ENCODE assay signal across 21 cellular contexts in the genomic region with DNA sequence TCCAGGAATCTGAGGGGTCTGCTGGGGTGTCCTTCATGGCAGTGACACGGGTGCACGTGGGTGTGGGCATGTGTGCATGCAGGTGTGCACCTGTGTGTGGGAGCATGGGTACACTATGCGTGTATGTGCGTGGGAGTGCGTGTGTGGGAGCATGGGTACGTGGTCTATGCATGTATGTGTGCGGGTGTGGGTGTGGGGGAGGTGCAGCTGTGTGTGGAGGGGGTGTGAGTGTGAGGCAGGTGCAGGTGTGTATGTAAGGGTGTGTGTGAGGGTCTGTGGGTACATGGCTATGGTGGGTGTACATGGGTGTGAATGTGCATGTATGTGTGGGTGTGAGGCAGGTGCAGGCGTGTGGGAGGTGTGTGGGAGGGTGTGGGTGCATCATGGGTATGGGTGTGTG. TPM values are rescaled to one million over a fixed set of nuclear protein-coding genes. Genes with fewer than 3 reads are reported as not detected.
DNase-seq lines count a peak whose midpoint lies in the region; ATAC-seq, FAIRE-seq and TF ChIP-seq lines count a peak whose summit lies in the region.
"Had no signal": no experiment of that assay in that cellular context is flagged by ENCODE, and none has a peak within 500 bp of the region (broad histone marks: within the 10 kb centered on the region; RNA-seq: fewer than 3 reads in every experiment).

No MANE protein-coding gene starts in this region.

- intact Hi-C loops in HepG2 (cut with micrococcal nuclease; ENCODE audit: unreplicated experiment) (no loop called here), cardiac septum (cut with DNase I) (no loop called here)

- no peak overlapping the region for H3K9ac ChIP-seq in H9 (ENCODE audit: extremely low read depth, insufficient read length, low read length)
- H3K9ac ChIP-seq in HepG2 (ENCODE audit: insufficient read depth, low read depth, low read length), result no peak overlapping the region

- H4K20me1 ChIP-seq in H9 (ENCODE audit: control insufficient read depth, insufficient read depth, insufficient read length), result no peaks in the 10 kb centered on the region
- H4K20me1 ChIP-seq in HepG2 (ENCODE audit: insufficient read depth, low read length), result no peaks in the 10 kb centered on the region

- H3T11ph ChIP-seq in H9 (ENCODE audit: low read length), result no peak overlapping the region

- H3K4me2 ChIP-seq in H9 (ENCODE audit: insufficient read depth, insufficient read length, low read length), result no peak overlapping the region
- no peak overlapping the region for H3K4me2 ChIP-seq in HepG2 (ENCODE audit: low read depth, low read length)
- H3K4me2 ChIP-seq: GM23338 had no signal

- in situ Hi-C loops in HepG2 (cut with HindIII; ENCODE audit: extremely low pct_ligation_motif_present, low pct_unique_long_range_greater_than_20kb), result no loop called here

- H3K79me2 ChIP-seq in H9 (ENCODE audit: insufficient read depth, low read length), result no peaks in the 10 kb centered on the region
- no peaks in the 10 kb centered on the region for H3K79me2 ChIP-seq in HepG2 (ENCODE audit: insufficient read depth, low read length)

- H3K9me3 ChIP-seq in H9 (ENCODE audit: control insufficient read depth, low read depth, low read length), result no peaks in the 10 kb centered on the region
- H3K9me3 ChIP-seq in RWPE2 (ENCODE audit: severe bottlenecking), result no peaks in the 10 kb centered on the region
- no peaks in the 10 kb centered on the region for H3K9me3 ChIP-seq in HepG2 (ENCODE audit: low read length)
- H3K9me3 ChIP-seq: SJCRH30 had no signal

- no TSS peak for BruUV-seq in HepG2 (replicated peaks; lab: Mats Ljungman, UMichigan)

- no peak overlapping the region; a peak in 1 of 5 replicates for H3K4me3 Mint-ChIP-seq in H9
- H3K4me3 Mint-ChIP-seq in stimulated activated memory B cell treated with anti-CD40 and anti-IgM and Interleukin-4, amounts not matched to agents 10 μg/mL and 1 μg/mL and 100 μg/mL, for 72 hours, result no peak overlapping the region
- H3K4me3 Mint-ChIP-seq: CD4-positive, CD25-positive, alpha-beta regulatory T cell; GM23338; IgD-negative memory B cell had no signal

- H3K4ac ChIP-seq in H9 (ENCODE audit: low read depth, low read length), result no peak overlapping the region

- peaks cover 4 to 24% (median 5%) of the 10 kb centered on the region in 3 experiments; a peak in 5 of 7 replicates for H3K36me3 Mint-ChIP-seq in H9 (ENCODE audit: insufficient read depth in 1 of 3, low read depth in 3 of 3)
- H3K36me3 Mint-ChIP-seq in stimulated activated memory B cell treated with anti-CD40 and anti-IgM and Interleukin-4, amounts not matched to agents 10 μg/mL and 1 μg/mL and 100 μg/mL, for 72 hours, result peaks cover 49% of the 10 kb centered on the region

- TF ChIP-seq EP300 in HepG2 (IDR thresholded peaks at IDR 0.05; ENCODE audit: low read depth in 2 of 2, low read length in 2 of 2) (no peak), HepG2 (CRISPR knock-in tag; IDR thresholded peaks at IDR 0.05; ENCODE audit: borderline replicate concordance) (no peak)

- H2BK20ac ChIP-seq in H9 (ENCODE audit: low read depth, low read length, poor library complexity, severe bottlenecking), result no peak overlapping the region

- no peak overlapping the region for H2AK5ac ChIP-seq in H9 (ENCODE audit: insufficient read length, low read length)

- peak overlapping the region in 1 of 3 experiments; percentile 23; a peak in 1 of 7 replicates for H3K27ac Mint-ChIP-seq in H9
- H3K27ac Mint-ChIP-seq in stimulated activated memory B cell treated with anti-CD40 and anti-IgM and Interleukin-4, amounts not matched to agents 10 μg/mL and 1 μg/mL and 100 μg/mL, for 72 hours, result no peak overlapping the region
- H3K27ac Mint-ChIP-seq: CD4-positive, CD25-positive, alpha-beta regulatory T cell; GM23338; IgD-negative memory B cell had no signal

- FAIRE-seq in HepG2 (lab: Jason Lieb, UNC), result no peak

- TF ChIP-seq RAD21 in HepG2 (CRISPR knock-in tag; IDR thresholded peaks at IDR 0.05), result no peak

- TF ChIP-seq POLR2A in HepG2 (IDR thresholded peaks at IDR 0.05; ENCODE audit: insufficient read depth in 1 of 2, low read depth in 2 of 2, low read length in 2 of 2), result no peak

- H2BK15ac ChIP-seq in H9 (ENCODE audit: low read depth, low read length), result no peak overlapping the region

- H3K18ac ChIP-seq in H9 (ENCODE audit: insufficient read length, low read depth, low read length), result no peak overlapping the region

- no peak overlapping the region for H4K91ac ChIP-seq in H9 (ENCODE audit: insufficient read length, low read depth, low read length)

- H3K79me1 ChIP-seq in H9 (ENCODE audit: insufficient read depth, low read depth, low read length, poor library complexity, severe bottlenecking), result no peaks in the 10 kb centered on the region

- no peak overlapping the region for H4K5ac ChIP-seq in H9 (ENCODE audit: insufficient read length, low read depth, low read length)

- no peak overlapping the region for H2BK5ac ChIP-seq in H9 (ENCODE audit: insufficient read length, low read length)

- H3K36me3 ChIP-seq in RWPE2 (ENCODE audit: low read depth), result 0 out of 2 replicates have a peak, but pooled peaks cover 3% of the 10 kb centered on the region
- H3K36me3 ChIP-seq in HepG2 (replicated peaks in 1 of 2; ENCODE audit: control insufficient read depth in 1 of 2, insufficient read depth in 2 of 2, low read length in 2 of 2), result peaks cover 12 to 36% of the 10 kb centered on the region in 2 experiments

- WGBS in H9 (ENCODE audit: extremely low coverage, insufficient read length, low lambda C conversion rate), result no CpG with 5 or more reads among the region's 8 CpGs
- 97% methylated on average over 8 of the region's 8 CpGs for WGBS in HepG2 (ENCODE audit: low lambda C conversion rate)

- no peak overlapping the region for H2BK12ac ChIP-seq in H9 (ENCODE audit: insufficient read length, low read depth, low read length)

- H3K4me3 ChIP-seq in RWPE2 (ENCODE audit: severe bottlenecking) (no peak overlapping the region), HepG2 (replicated peaks in 1 of 3; ENCODE audit: insufficient read depth in 1 of 3, low read depth in 2 of 3, low read length in 3 of 3) (no peak overlapping the region)
- H3K4me3 ChIP-seq: GM23338, SJCRH30 had no signal

- H3K4me1 Mint-ChIP-seq in H9, result no peaks in the 10 kb centered on the region
- no peaks in the 10 kb centered on the region for H3K4me1 Mint-ChIP-seq in stimulated activated memory B cell treated with anti-CD40 and anti-IgM and Interleukin-4, amounts not matched to agents 10 μg/mL and 1 μg/mL and 100 μg/mL, for 72 hours
- H3K4me1 Mint-ChIP-seq: GM23338, IgD-negative memory B cell had no signal

- H3K23me2 ChIP-seq in H9 (ENCODE audit: insufficient read length, low read depth, low read length, poor library complexity, severe bottlenecking), result no peaks in the 10 kb centered on the region

- H3K27ac ChIP-seq in H9 (ENCODE audit: insufficient read length, low read depth, low read length), result no peak overlapping the region
- no peak overlapping the region for H3K27ac ChIP-seq in RWPE2 (ENCODE audit: poor library complexity, severe bottlenecking)
- H3K27ac ChIP-seq in HepG2 (ENCODE audit: extremely low read length, insufficient read depth, low read length), result no peak overlapping the region
- H3K27ac ChIP-seq: SJCRH30 had no signal

- ATAC-seq in RWPE2 (ENCODE audit: low read depth), result no peak
- ATAC-seq in HepG2, result no peak; the same call in 2 of the 3 replicates
- peak; percentile 51 for ATAC-seq in stimulated activated memory B cell treated with anti-CD40 and anti-IgM and Interleukin-4, amounts not matched to agents 10 μg/mL and 1 μg/mL and 100 μg/mL, for 72 hours
- ATAC-seq: GM23338, HCT116, Panc1 had no signal

- TF ChIP-seq CTCF in H9 (conservative IDR thresholded peaks at IDR 0.05), result no peak
- no peak for TF ChIP-seq CTCF in RWPE2 (IDR thresholded peaks at IDR 0.05; ENCODE audit: poor library complexity, severe bottlenecking)
- no peak for TF ChIP-seq CTCF in HepG2 (CRISPR knock-in tag; IDR thresholded peaks at IDR 0.05)

- H3K56ac ChIP-seq in H9 (ENCODE audit: insufficient read length, low read depth, low read length), result no peak overlapping the region

- peak overlapping the region; percentile 29 for H4K8ac ChIP-seq in H9 (replicated peaks; ENCODE audit: insufficient read length, low read depth, low read length)

- CTCF ChIA-PET in HepG2 (lab: Yijun Ruan, JAX; ENCODE audit: low intra/inter-chr PET ratio, low total read pairs), result no interaction called here

- no peaks in the 10 kb centered on the region for H3K27me3 Mint-ChIP-seq in H9 (ENCODE audit: low read depth)
- H3K27me3 Mint-ChIP-seq in stimulated activated memory B cell treated with anti-CD40 and anti-IgM and Interleukin-4, amounts not matched to agents 10 μg/mL and 1 μg/mL and 100 μg/mL, for 72 hours, result no peaks in the 10 kb centered on the region
- H3K27me3 Mint-ChIP-seq: CD4-positive, CD25-positive, alpha-beta regulatory T cell; IgD-negative memory B cell had no signal

- H2AFZ ChIP-seq in H9 (ENCODE audit: low read length), result no peak overlapping the region
- H2AFZ ChIP-seq in HepG2 (ENCODE audit: low read length), result no peak overlapping the region
- H2AFZ ChIP-seq: GM23338 had no signal

- H3K27me3 ChIP-seq in H9 (ENCODE audit: insufficient read depth, low read length) (no peaks in the 10 kb centered on the region), RWPE2 (ENCODE audit: insufficient read depth, poor library complexity, severe bottlenecking) (no peaks in the 10 kb centered on the region), HepG2 (ENCODE audit: control insufficient read depth in 1 of 2, insufficient read depth in 2 of 2, low read length in 2 of 2) (no peaks in the 10 kb centered on the region)
- H3K27me3 ChIP-seq: SJCRH30 had no signal

- no peaks in the 10 kb centered on the region for H3K9me3 Mint-ChIP-seq in H9
- no peaks in the 10 kb centered on the region for H3K9me3 Mint-ChIP-seq in stimulated activated memory B cell treated with anti-CD40 and anti-IgM and Interleukin-4, amounts not matched to agents 10 μg/mL and 1 μg/mL and 100 μg/mL, for 72 hours
- H3K9me3 Mint-ChIP-seq: CD4-positive, CD25-positive, alpha-beta regulatory T cell; GM23338 had no signal

- no peak overlapping the region for H2BK120ac ChIP-seq in H9 (ENCODE audit: low read depth, low read length, poor library complexity, severe bottlenecking)

- no peak overlapping the region; the same call in 1 of the 2 replicates for H3K14ac ChIP-seq in H9 (ENCODE audit: insufficient read depth, low read length)

- no peaks in the 10 kb centered on the region for H3K4me1 ChIP-seq in H9 (ENCODE audit: insufficient read depth, low read length)
- no peaks in the 10 kb centered on the region for H3K4me1 ChIP-seq in RWPE2 (ENCODE audit: insufficient read depth, poor library complexity, severe bottlenecking)
- H3K4me1 ChIP-seq in HepG2 (ENCODE audit: insufficient read depth, low read length), result no peaks in the 10 kb centered on the region
- H3K4me1 ChIP-seq: SJCRH30 had no signal

- POLR2A ChIA-PET in HepG2 (lab: Yijun Ruan, JAX), result no interaction called here

- no peak overlapping the region for H3K23ac ChIP-seq in H9 (ENCODE audit: insufficient read length, low read depth, low read length)

- no peak for DNase-seq in H9
- DNase-seq in RWPE2 (ENCODE audit: low spot score), result peak; percentile 26
- no peak for DNase-seq in HepG2 (ENCODE audit: low spot score)
- no peak for DNase-seq in Kasumi-1 (lab: John Stamatoyannopoulos, UW)
- DNase-seq in MV-4-11 (lab: John Stamatoyannopoulos, UW), result no peak
- no peak for DNase-seq in cardiac septum (ENCODE audit: low spot score)
- DNase-seq: CD4-positive, CD25-positive, alpha-beta regulatory T cell; DMS79; Karpas-422; NCI-H1048; NCI-H1436; NCI-H1930; NCI-H226; NCI-H510A treated with DMSO at 0.1 percent for 48 hours; NCI-H748 treated with DMSO at 0.1 percent for 48 hours; SJCRH30 had no signal

RNA-seq across cellular contexts. Expression of gene EIPR1, which starts 36.3 kb away (rescaled TPM):
- total RNA-seq in H9 (2021) (27.6 and 27.8 TPM in 2 replicates), HepG2 (2016; rRNA removed; fragmentation: Illumina TruSeq; extraction: Trizol) (70.0 and 92.3 TPM in 2 replicates), cardiac septum (10.5 TPM)
- total RNA-seq in HepG2 (2016; cell fraction: cytosol; rRNA removed; fragmentation: Illumina TruSeq; extraction: Trizol; ENCODE audit: low read depth), result 45.6 and 52.4 TPM in 2 replicates
- total RNA-seq in HepG2 (2016; cell fraction: insoluble cytoplasmic fraction; rRNA removed; fragmentation: Illumina TruSeq; extraction: Trizol), result 72.0 and 92.4 TPM in 2 replicates
- 79.5 and 92.1 TPM in 2 replicates for total RNA-seq in HepG2 (2016; cell fraction: membrane; rRNA removed; fragmentation: Illumina TruSeq; extraction: Trizol)
- total RNA-seq in HepG2 (2016; cell fraction: nucleus; rRNA removed; fragmentation: Illumina TruSeq; extraction: Trizol), result 36.2 and 44.8 TPM in 2 replicates
- 84.5 and 96.3 TPM in 2 replicates for polyA plus RNA-seq in HepG2 (2011; rRNA removed)
- polyA plus RNA-seq in HepG2 (2011; cell fraction: cytosol; rRNA removed), result 91.9 and 111 TPM in 2 replicates
- 54.6 and 61.7 TPM in 2 replicates for polyA plus RNA-seq in HepG2 (2011; cell fraction: nucleus; rRNA removed)
- polyA plus RNA-seq in HepG2 (2012), result 34.2 and 39.9 TPM in 2 replicates
- polyA plus RNA-seq in HepG2 (2016; cell fraction: cytosol; fragmentation: Illumina TruSeq; extraction: Trizol; ENCODE audit: low read depth), result 47.2 and 54.0 TPM in 2 replicates
- 80.5 and 83.1 TPM in 2 replicates for polyA plus RNA-seq in HepG2 (2016; cell fraction: insoluble cytoplasmic fraction; fragmentation: Illumina TruSeq; extraction: Trizol; ENCODE audit: low read depth)
- 53.9 and 69.3 TPM in 2 replicates for polyA plus RNA-seq in HepG2 (2016; cell fraction: membrane; fragmentation: Illumina TruSeq; extraction: Trizol; ENCODE audit: low read depth)
- 49.2 and 51.5 TPM in 2 replicates for polyA plus RNA-seq in HepG2 (2016; cell fraction: nucleus; fragmentation: Illumina TruSeq; extraction: Trizol; ENCODE audit: insufficient read depth, low read depth)
- polyA minus RNA-seq in HepG2 (2011; rRNA and poly(A)+ RNA removed; ENCODE audit: low replicate concordance), result 65.1 and 87.1 TPM in 2 replicates
- polyA minus RNA-seq in HepG2 (2011; cell fraction: cytosol; rRNA and poly(A)+ RNA removed), result 27.9 and 34.1 TPM in 2 replicates
- 48.4 and 54.1 TPM in 2 replicates for polyA minus RNA-seq in HepG2 (2011; cell fraction: nucleus; rRNA and poly(A)+ RNA removed)

RNA-seq across cellular contexts. Expression of gene TRAPPC12, which starts 38.2 kb away (rescaled TPM):
- 79.3 and 86.0 TPM in 2 replicates for total RNA-seq in H9 (2021)
- 39.0 and 46.4 TPM in 2 replicates for total RNA-seq in HepG2 (2016; rRNA removed; fragmentation: Illumina TruSeq; extraction: Trizol)
- total RNA-seq in HepG2 (2016; cell fraction: cytosol; rRNA removed; fragmentation: Illumina TruSeq; extraction: Trizol; ENCODE audit: low read depth), result 16.2 and 17.3 TPM in 2 replicates
- 36.3 and 42.6 TPM in 2 replicates for total RNA-seq in HepG2 (2016; cell fraction: insoluble cytoplasmic fraction; rRNA removed; fragmentation: Illumina TruSeq; extraction: Trizol)
- 24.2 and 25.4 TPM in 2 replicates for total RNA-seq in HepG2 (2016; cell fraction: membrane; rRNA removed; fragmentation: Illumina TruSeq; extraction: Trizol)
- total RNA-seq in HepG2 (2016; cell fraction: nucleus; rRNA removed; fragmentation: Illumina TruSeq; extraction: Trizol), result 55.4 and 61.3 TPM in 2 replicates
- 97.7 and 137 TPM in 2 replicates for polyA plus RNA-seq in HepG2 (2011; rRNA removed)
- polyA plus RNA-seq in HepG2 (2011; cell fraction: cytosol; rRNA removed), result 36.5 and 40.1 TPM in 2 replicates
- polyA plus RNA-seq in HepG2 (2011; cell fraction: nucleus; rRNA removed), result 305 and 380 TPM in 2 replicates
- 58.1 and 63.4 TPM in 2 replicates for polyA plus RNA-seq in HepG2 (2012)
- 7.8 and 8.6 TPM in 2 replicates for polyA plus RNA-seq in HepG2 (2016; cell fraction: cytosol; fragmentation: Illumina TruSeq; extraction: Trizol; ENCODE audit: low read depth)
- 31.5 and 45.0 TPM in 2 replicates for polyA plus RNA-seq in HepG2 (2016; cell fraction: insoluble cytoplasmic fraction; fragmentation: Illumina TruSeq; extraction: Trizol; ENCODE audit: low read depth)
- 10.3 and 11.5 TPM in 2 replicates for polyA plus RNA-seq in HepG2 (2016; cell fraction: membrane; fragmentation: Illumina TruSeq; extraction: Trizol; ENCODE audit: low read depth)
- 95.8 and 113 TPM in 2 replicates for polyA plus RNA-seq in HepG2 (2016; cell fraction: nucleus; fragmentation: Illumina TruSeq; extraction: Trizol; ENCODE audit: insufficient read depth, low read depth)
- 73.3 and 119 TPM in 2 replicates for polyA minus RNA-seq in HepG2 (2011; rRNA and poly(A)+ RNA removed; ENCODE audit: low replicate concordance)
- polyA minus RNA-seq in HepG2 (2011; cell fraction: cytosol; rRNA and poly(A)+ RNA removed), result 30.0 and 39.8 TPM in 2 replicates
- 181 and 183 TPM in 2 replicates for polyA minus RNA-seq in HepG2 (2011; cell fraction: nucleus; rRNA and poly(A)+ RNA removed)
- 67.5 TPM for total RNA-seq in cardiac septum
